In the genomic region with DNA sequence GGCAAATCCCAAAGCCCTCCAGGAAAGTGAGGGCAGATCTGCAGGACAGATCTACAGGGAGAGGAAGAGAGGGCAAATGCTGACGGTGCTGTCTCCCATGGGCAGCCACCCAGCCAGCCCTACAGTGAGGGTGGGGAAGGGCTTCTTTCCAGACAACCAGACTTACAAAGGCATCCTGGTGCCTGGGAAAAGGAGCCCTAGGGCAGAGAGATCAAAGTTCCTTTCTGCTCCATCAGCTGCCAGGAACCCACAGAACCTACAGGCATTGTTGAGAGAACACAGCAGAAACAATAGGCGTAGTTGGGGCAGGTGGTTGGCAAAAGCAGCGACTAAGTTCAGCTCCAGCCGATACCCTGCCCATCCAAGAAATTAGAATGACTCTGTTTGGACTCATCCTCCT, we compare ENCODE assay signal across 16 cellular contexts.
DNase-seq lines count a peak whose midpoint lies in the region; ATAC-seq and TF ChIP-seq lines count a peak whose summit lies in the region.
"Had no signal": no experiment of that assay in that cellular context is flagged by ENCODE, and none has a peak within 500 bp of the region (broad histone marks: within the 10 kb centered on the region; RNA-seq: fewer than 3 reads in every experiment).

No MANE protein-coding gene starts in this region.

- H3K9ac ChIP-seq in Loucy (ENCODE audit: low read depth, low read length, poor library complexity, severe bottlenecking) = peak overlapping the region; percentile 13
- no peak overlapping the region for H3K9ac ChIP-seq in neuronal stem cell (ENCODE audit: low read depth, low read length, poor library complexity)
- H3K9ac ChIP-seq: BLaER1 treated with 17β-estradiol and CSF1 and Interleukin-3, amounts not matched to agents 10 nM and 100 nM; GM23248 had no signal

- no peaks in the 10 kb centered on the region for H3K36me3 Mint-ChIP-seq in MCF 10A (ENCODE audit: insufficient read depth, unreplicated experiment)
- H3K36me3 Mint-ChIP-seq: CD8-positive, alpha-beta memory T cell had no signal

- H3K79me2 ChIP-seq in Loucy (ENCODE audit: insufficient read depth, low read length) = no peaks in the 10 kb centered on the region

- no peak overlapping the region for H3K27ac Mint-ChIP-seq in MCF 10A (ENCODE audit: low read depth, unreplicated experiment)
- H3K27ac Mint-ChIP-seq: CD8-positive, alpha-beta memory T cell had no signal

- H3K27ac ChIP-seq in neuronal stem cell (replicated peaks; ENCODE audit: low read length) = no peak overlapping the region
- H3K27ac ChIP-seq: BLaER1 treated with 17β-estradiol and CSF1 and Interleukin-3, amounts not matched to agents 10 nM and 100 nM; GM23248; HL-60 had no signal

- peak; percentile 44 for ATAC-seq in esophagus mucosa

- no peak overlapping the region for H2BK5ac ChIP-seq in neuronal stem cell (ENCODE audit: low read length)

- no peaks in the 10 kb centered on the region for H3F3A ChIP-seq in Loucy (ENCODE audit: low read depth)

- H3K14ac ChIP-seq in neuronal stem cell (ENCODE audit: low read length) = peak overlapping the region; percentile 10

- peaks cover 53% of the 10 kb centered on the region for H3K27me3 Mint-ChIP-seq in MCF 10A (ENCODE audit: insufficient read depth, unreplicated experiment)

- H3K18ac ChIP-seq in neuronal stem cell (ENCODE audit: low read length) = peak overlapping the region; percentile 44

- H3K9me3 ChIP-seq in BE2C = no peaks in the 10 kb centered on the region
- no peaks in the 10 kb centered on the region for H3K9me3 ChIP-seq in Loucy (ENCODE audit: insufficient read depth, low read depth, low read length)
- peaks cover 0 to 1% of the 10 kb centered on the region in 2 donors for H3K9me3 ChIP-seq in neuronal stem cell (replicated peaks in 1 of 2; ENCODE audit: control insufficient read depth in 2 of 2, insufficient read depth in 1 of 2, low read depth in 1 of 2, low read length in 2 of 2)
- H3K9me3 ChIP-seq: BLaER1 treated with 17β-estradiol and CSF1 and Interleukin-3, amounts not matched to agents 10 nM and 100 nM; Caco-2; HAP-1 had no signal

- CTCF ChIA-PET in MCF 10A (lab: Yijun Ruan, JAX) = no interaction called here

- WGBS in neuronal stem cell (ENCODE audit: extremely low coverage in 2 of 2, insufficient read length in 2 of 2, insufficient replicate concordance in 1 of 2), 2 donors = no CpG with 5 or more reads among the region's 4 CpGs

- H2BK12ac ChIP-seq in neuronal stem cell (ENCODE audit: low read length) = no peak overlapping the region

- H3K9me3 Mint-ChIP-seq in MCF 10A (ENCODE audit: unreplicated experiment) = no peaks in the 10 kb centered on the region

- no peaks in the 10 kb centered on the region for H3K4me1 Mint-ChIP-seq in MCF 10A (ENCODE audit: insufficient read depth, unreplicated experiment)
- H3K4me1 Mint-ChIP-seq: CD8-positive, alpha-beta memory T cell had no signal

- H3K4me2 ChIP-seq in Loucy (ENCODE audit: low read depth, low read length, poor library complexity, severe bottlenecking) = peak overlapping the region; percentile 6
- no peak overlapping the region for H3K4me2 ChIP-seq in neuronal stem cell (ENCODE audit: insufficient read depth, low read length, poor library complexity, severe bottlenecking)
- H3K4me2 ChIP-seq: BLaER1 treated with 17β-estradiol and CSF1 and Interleukin-3, amounts not matched to agents 10 nM and 100 nM had no signal

- H3K4me1 ChIP-seq in BE2C = peaks cover 5% of the 10 kb centered on the region
- peaks cover 14% of the 10 kb centered on the region for H3K4me1 ChIP-seq in Loucy (ENCODE audit: insufficient read depth, low read length, poor library complexity, severe bottlenecking)
- peaks cover 0 to 4% of the 10 kb centered on the region in 2 donors for H3K4me1 ChIP-seq in neuronal stem cell (ENCODE audit: control insufficient read depth in 2 of 2, insufficient read depth in 1 of 2, low read depth in 1 of 2, low read length in 2 of 2)
- H3K4me1 ChIP-seq: BLaER1 treated with 17β-estradiol and CSF1 and Interleukin-3, amounts not matched to agents 10 nM and 100 nM; Caco-2; HAP-1 had no signal

- H3K79me1 ChIP-seq in neuronal stem cell (ENCODE audit: low read depth, low read length) = no peaks in the 10 kb centered on the region

- TF ChIP-seq CTCF in BE2C (IDR thresholded peaks at IDR 0.05; ENCODE audit: low read depth, low read length) = no peak
- no peak for TF ChIP-seq CTCF in Loucy (conservative IDR thresholded peaks at IDR 0.05; ENCODE audit: low read length)
- no peak for TF ChIP-seq CTCF in foreskin fibroblast (IDR thresholded peaks at IDR 0.05; ENCODE audit: low read depth, low read length)
- TF ChIP-seq CTCF in MCF 10A (IDR thresholded peaks at IDR 0.05; ENCODE audit: unreplicated experiment) = no peak

- no peak overlapping the region for H2BK15ac ChIP-seq in neuronal stem cell (ENCODE audit: low read length)

- no peaks in the 10 kb centered on the region for H3K9me2 ChIP-seq in Loucy (replicated peaks; ENCODE audit: low read depth, low read length)

- peak overlapping the region; percentile 41 for H2AK5ac ChIP-seq in neuronal stem cell (ENCODE audit: low read depth, low read length)

- intact Hi-C loops in MCF 10A (cut with micrococcal nuclease) = loop anchor here (10.0 kb wide), 1 partner anchor 217 kb away; no protein-coding TSS in a partner anchor

- H4K8ac ChIP-seq in neuronal stem cell (ENCODE audit: low read depth, low read length) = no peak overlapping the region

- H3K23ac ChIP-seq in neuronal stem cell (ENCODE audit: low read depth, low read length, poor library complexity) = no peak overlapping the region

- no peak overlapping the region for H4K91ac ChIP-seq in neuronal stem cell (ENCODE audit: low read depth, low read length, poor library complexity)

- H3K4me3 ChIP-seq in BE2C (ENCODE audit: low read depth, low read length) = no peak overlapping the region
- H3K4me3 ChIP-seq in Loucy (ENCODE audit: low read length, poor library complexity, severe bottlenecking) = no peak overlapping the region
- H3K4me3 ChIP-seq in neuronal stem cell (ENCODE audit: low read length in 2 of 2) = no peak overlapping the region
- no peak overlapping the region for H3K4me3 ChIP-seq in foreskin fibroblast (ENCODE audit: low read depth in 1 of 2, low read length in 2 of 2)
- H3K4me3 ChIP-seq: BLaER1 treated with 17β-estradiol and CSF1 and Interleukin-3, amounts not matched to agents 10 nM and 100 nM; GM23248; HAP-1 had no signal

- H3K36me3 ChIP-seq in BE2C (no peaks in the 10 kb centered on the region), Loucy (ENCODE audit: insufficient read depth, low read length) (no peaks in the 10 kb centered on the region), neuronal stem cell (replicated peaks in 1 of 2; ENCODE audit: control insufficient read depth in 2 of 2, insufficient read depth in 2 of 2, low read length in 2 of 2) (no peaks in the 10 kb centered on the region)
- H3K36me3 ChIP-seq: BLaER1 treated with 17β-estradiol and CSF1 and Interleukin-3, amounts not matched to agents 10 nM and 100 nM; HAP-1 had no signal

- H2AFZ ChIP-seq in Loucy (ENCODE audit: low read length) = no peak overlapping the region
- no peak overlapping the region for H2AFZ ChIP-seq in neuronal stem cell (ENCODE audit: low read length)
- H2AFZ ChIP-seq: GM23248 had no signal

- H3K27me3 ChIP-seq in BE2C = no peaks in the 10 kb centered on the region
- H3K27me3 ChIP-seq in Loucy (ENCODE audit: insufficient read depth, low read length, poor library complexity, severe bottlenecking) = no peaks in the 10 kb centered on the region
- no peaks in the 10 kb centered on the region for H3K27me3 ChIP-seq in neuronal stem cell (ENCODE audit: control insufficient read depth in 3 of 3, insufficient read depth in 3 of 3, low read depth in 1 of 3, low read length in 3 of 3)
- H3K27me3 ChIP-seq: BLaER1 treated with 17β-estradiol and CSF1 and Interleukin-3, amounts not matched to agents 10 nM and 100 nM had no signal

- no peak overlapping the region for H3K4me3 Mint-ChIP-seq in MCF 10A (ENCODE audit: unreplicated experiment)
- H3K4me3 Mint-ChIP-seq: CD8-positive, alpha-beta memory T cell had no signal

- POLR2A ChIA-PET in MCF 10A (lab: Yijun Ruan, JAX) = no interaction called here

- BruUV-seq in MCF 10A (replicated peaks; lab: Mats Ljungman, UMichigan) = no TSS peak

- no peaks in the 10 kb centered on the region for H4K20me1 ChIP-seq in Loucy (ENCODE audit: insufficient read depth, low read length, poor library complexity, severe bottlenecking)
- H4K20me1 ChIP-seq: BLaER1 treated with 17β-estradiol and CSF1 and Interleukin-3, amounts not matched to agents 10 nM and 100 nM had no signal

- H3K4ac ChIP-seq in neuronal stem cell (ENCODE audit: low read length) = no peak overlapping the region

- DNase-seq in BE2C (peak; percentile 19), neuronal stem cell (ENCODE audit: low spot score) (no peak), foreskin fibroblast (no peak), hepatic stellate cell (ENCODE audit: low spot score) (no peak), SK-N-DZ (ENCODE audit: low spot score) (no peak), MCF 10A (ENCODE audit: unreplicated experiment) (no peak)
- DNase-seq: 8988T; CD8-positive, alpha-beta memory T cell; GDM1; GM23248 had no signal

- H2BK120ac ChIP-seq in neuronal stem cell (ENCODE audit: low read depth, low read length) = peak overlapping the region; percentile 64
